25 cellular contexts compared by ENCODE assay signal in the genomic region with DNA sequence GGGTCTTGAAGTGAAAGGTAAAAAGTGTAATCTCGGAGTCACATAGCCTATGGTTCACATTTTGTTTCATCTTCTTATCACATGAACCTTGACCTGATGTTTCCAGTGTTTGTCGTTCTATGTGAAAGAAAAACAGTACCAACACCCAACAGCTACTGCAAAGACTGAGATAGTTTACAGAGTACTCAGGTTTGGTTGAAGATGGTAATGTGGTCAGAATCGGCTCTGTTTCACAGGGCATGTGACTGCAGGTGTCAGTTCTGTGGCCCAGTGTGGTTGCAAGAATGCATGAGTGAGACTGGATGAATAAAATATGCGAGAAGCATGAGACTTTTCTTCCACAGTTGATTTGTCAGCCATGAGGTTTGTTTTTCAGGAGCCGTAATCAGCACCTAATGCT.
"Had no signal": no experiment of that assay in that cellular context is flagged by ENCODE, and none has a peak within 500 bp of the region (broad histone marks: within the 10 kb centered on the region; RNA-seq: fewer than 3 reads in every experiment).

No MANE protein-coding gene starts in this region.

- H3K4me1 Mint-ChIP-seq: activated CD4-positive, alpha-beta memory T cell treated with anti-CD3 and anti-CD28 coated beads, Interleukin-2, amount 10 ng/mL, durations not matched to agents 7 days and 5 days; activated naive CD8-positive, alpha-beta T cell treated with anti-CD3 and anti-CD28 coated beads for 36 hours had no signal

- H3K27me3 Mint-ChIP-seq: activated CD4-positive, alpha-beta memory T cell treated with anti-CD3 and anti-CD28 coated beads, Interleukin-2, amount 10 ng/mL, durations not matched to agents 7 days and 5 days; activated naive CD8-positive, alpha-beta T cell treated with anti-CD3 and anti-CD28 coated beads for 36 hours had no signal

- H3K27ac Mint-ChIP-seq: activated CD4-positive, alpha-beta memory T cell treated with anti-CD3 and anti-CD28 coated beads, Interleukin-2, amount 10 ng/mL, durations not matched to agents 7 days and 5 days; activated naive CD8-positive, alpha-beta T cell treated with anti-CD3 and anti-CD28 coated beads for 36 hours had no signal

- H3K36me3 Mint-ChIP-seq: activated naive CD8-positive, alpha-beta T cell treated with anti-CD3 and anti-CD28 coated beads for 36 hours had no signal

- DNase-seq: activated CD4-positive, alpha-beta memory T cell treated with anti-CD3 and anti-CD28 coated beads, Interleukin-2, amount 10 ng/mL, durations not matched to agents 7 days and 5 days; activated CD4-positive, alpha-beta T cell treated with anti-CD3 and anti-CD28 coated beads for 1 hour; activated CD4-positive, alpha-beta T cell treated with anti-CD3 and anti-CD28 coated beads for 48 hours; activated CD4-positive, CD25-positive, alpha-beta regulatory T cell; activated CD8-positive, alpha-beta memory T cell treated with anti-CD3 and anti-CD28 coated beads, Interleukin-2, amount 50 U/mL, for 48 hours; activated effector memory CD4-positive, alpha-beta T cell treated with anti-CD3 and anti-CD28 coated beads, Interleukin-2, amount 50 U/mL, for 16 hours; activated naive CD4-positive, alpha-beta T cell; activated naive CD4-positive, alpha-beta T cell treated with anti-CD3 and anti-CD28 coated beads, Interleukin-2, amount 50 U/mL, for 16 hours; activated naive CD8-positive, alpha-beta T cell treated with anti-CD3 and anti-CD28 coated beads for 36 hours; activated T-cell treated with anti-CD3 and anti-CD28 coated beads, Interleukin-2, amount 50 U/mL, for 48 hours; amniotic stem cell; aorta; brain microvascular endothelial cell; central memory CD4-positive, alpha-beta T cell; NCI-H1105; NCI-H1417 treated with DMSO at 0.1 percent for 48 hours; NCI-H1930; NCI-H2081 treated with DMSO at 0.1 percent for 48 hours; NCI-H345; NCI-H524 treated with DMSO at 0.1 percent for 48 hours; NK-92 treated with Interleukin-12 subunit alpha and Interleukin-12 subunit beta, amount 100 ng/mL, for 24 hours; Right ventricle myocardium superior; T1000; WERI-Rb-1 had no signal

- H3K36me3 ChIP-seq: brain microvascular endothelial cell, WERI-Rb-1 had no signal

- H3K9me3 Mint-ChIP-seq: activated CD4-positive, alpha-beta memory T cell treated with anti-CD3 and anti-CD28 coated beads, Interleukin-2, amount 10 ng/mL, durations not matched to agents 7 days and 5 days; activated naive CD8-positive, alpha-beta T cell treated with anti-CD3 and anti-CD28 coated beads for 36 hours had no signal

- H3K4me3 ChIP-seq: K562 had no signal

- FAIRE-seq: K562 had no signal

- H3K27ac ChIP-seq: brain microvascular endothelial cell, WERI-Rb-1 had no signal

- ATAC-seq: K562 had no signal

- H3K27me3 ChIP-seq: brain microvascular endothelial cell had no signal

- H3K4me3 Mint-ChIP-seq: activated CD4-positive, alpha-beta memory T cell treated with anti-CD3 and anti-CD28 coated beads, Interleukin-2, amount 10 ng/mL, durations not matched to agents 7 days and 5 days; activated naive CD8-positive, alpha-beta T cell treated with anti-CD3 and anti-CD28 coated beads for 36 hours had no signal
